Comparison of ENCODE assay signal across 16 cellular contexts in genomic region chr6:137765044-137765443, GRCh38.
DNase-seq lines count a peak whose midpoint lies in the region; ATAC-seq, FAIRE-seq and TF ChIP-seq lines count a peak whose summit lies in the region.
"Had no signal": no experiment of that assay in that cellular context is flagged by ENCODE, and none has a peak within 500 bp of the region (broad histone marks: within the 10 kb centered on the region; RNA-seq: fewer than 3 reads in every experiment).

No MANE protein-coding gene starts in this region.

- H2AFZ ChIP-seq in IMR-90 (replicated peaks; ENCODE audit: low read length, poor library complexity) (no peak overlapping the region), astrocyte (ENCODE audit: low read depth, low read length) (no peak overlapping the region), smooth muscle cell (ENCODE audit: low read depth) (no peak overlapping the region)

- H4K91ac ChIP-seq in IMR-90 (ENCODE audit: insufficient read depth, low read depth, low read length) = peak overlapping the region; percentile 22; the same call in 1 of the 2 replicates

- H3K4ac ChIP-seq in IMR-90 (ENCODE audit: low read depth, low read length) = peak overlapping the region; percentile 30; the same call in 1 of the 2 replicates

- H2BK15ac ChIP-seq in IMR-90 (ENCODE audit: low read depth, low read length) = peak overlapping the region; percentile 94; the same call in 2 of the 3 replicates

- peaks cover 6% of the 10 kb centered on the region for H3K9me3 Mint-ChIP-seq in astrocyte (ENCODE audit: unreplicated experiment)
- H3K9me3 Mint-ChIP-seq: CD4-positive, alpha-beta memory T cell had no signal

- CTCF ChIA-PET in IMR-90 (lab: Yijun Ruan, JAX) = no interaction called here

- FAIRE-seq in astrocyte (lab: Jason Lieb, UNC) (no peak), GM19239 (lab: Jason Lieb, UNC) (no peak)
- FAIRE-seq: H54 had no signal

- ATAC-seq in IMR-90 (ENCODE audit: low read depth) (no peak), GM19023 (IDR thresholded peaks at IDR 0.05; ENCODE audit: unreplicated experiment) (no peak)
- ATAC-seq: Panc1 had no signal

- intact Hi-C loops in IMR-90 (cut with micrococcal nuclease) (loop anchor here (5.0 kb wide), 1 partner anchor 33 kb away; no protein-coding TSS in a partner anchor), cardiac septum (cut with DNase I) (no loop called here)

- H4K5ac ChIP-seq in IMR-90 (ENCODE audit: low read depth, low read length) = peak overlapping the region; percentile 9; the same call in 1 of the 2 replicates

- WGBS in IMR-90 (ENCODE audit: extremely low coverage in 2 of 2, insufficient read length in 1 of 2), 2 experiments = no CpG with 5 or more reads among the region's 2 CpGs
- 100% methylated on average over 2 of the region's 2 CpGs for WGBS in smooth muscle cell (ENCODE audit: low lambda C conversion rate)

- no peak overlapping the region for H2AK9ac ChIP-seq in IMR-90 (replicated peaks; ENCODE audit: low read depth, low read length, poor library complexity)

- no peaks in the 10 kb centered on the region for H3K36me3 ChIP-seq in IMR-90 (ENCODE audit: control insufficient read depth, insufficient read depth, low read length)
- no peaks in the 10 kb centered on the region for H3K36me3 ChIP-seq in astrocyte (ENCODE audit: insufficient read depth, low read length)
- no peaks in the 10 kb centered on the region for H3K36me3 ChIP-seq in smooth muscle cell (ENCODE audit: low read depth)
- H3K36me3 ChIP-seq: BE2C had no signal

- H3K9ac ChIP-seq in IMR-90 (ENCODE audit: low read depth, low read length) = no peak overlapping the region
- no peak overlapping the region for H3K9ac ChIP-seq in astrocyte (ENCODE audit: low read length)
- no peak overlapping the region for H3K9ac ChIP-seq in smooth muscle cell (ENCODE audit: low read depth)

- H3K27me3 ChIP-seq in IMR-90 (ENCODE audit: control insufficient read depth, insufficient read depth, low read length) = no peaks in the 10 kb centered on the region
- H3K27me3 ChIP-seq in astrocyte (ENCODE audit: insufficient read depth, low read length) = no peaks in the 10 kb centered on the region
- no peaks in the 10 kb centered on the region for H3K27me3 ChIP-seq in smooth muscle cell (ENCODE audit: low read depth)
- H3K27me3 ChIP-seq: BE2C had no signal

- H3K4me3 Mint-ChIP-seq in astrocyte (ENCODE audit: unreplicated experiment) = no peak overlapping the region
- H3K4me3 Mint-ChIP-seq: CD4-positive, alpha-beta memory T cell had no signal

- no peak overlapping the region for H3K4me3 ChIP-seq in IMR-90 (ENCODE audit: insufficient read depth, low read depth, low read length)
- no peak overlapping the region for H3K4me3 ChIP-seq in astrocyte (ENCODE audit: insufficient read depth, low read depth, low read length)
- H3K4me3 ChIP-seq in fibroblast of mammary gland (ENCODE audit: control insufficient read depth, low read depth, low read length) = no peak overlapping the region
- no peak overlapping the region for H3K4me3 ChIP-seq in smooth muscle cell

- POLR2A ChIA-PET in IMR-90 (lab: Charles Lee; ENCODE audit: unreplicated experiment) = no interaction called here

- peak overlapping the region; percentile 54 for H3K14ac ChIP-seq in IMR-90 (replicated peaks; ENCODE audit: low read depth, low read length)

- H3K9me1 ChIP-seq in IMR-90 (ENCODE audit: insufficient read depth, low read length) = no peaks in the 10 kb centered on the region; the same call in 1 of the 2 replicates

- in situ Hi-C loops in IMR-90 (cut with MboI; ENCODE audit: low sequenced_read_pairs) = no loop called here

- H4K8ac ChIP-seq in IMR-90 (ENCODE audit: low read depth in 2 of 2, low read length in 2 of 2) = peak overlapping the region; percentile 20 to 30; a peak in 1 of 4 replicates

- no peak for TF ChIP-seq POLR2A in IMR-90 (IDR thresholded peaks at IDR 0.05; ENCODE audit: low read depth, low read length)

- peaks cover 8% of the 10 kb centered on the region for H3F3A ChIP-seq in smooth muscle cell (ENCODE audit: low read depth)

- H3K4me1 ChIP-seq in IMR-90 (ENCODE audit: control insufficient read depth, insufficient read depth, low read length) (peaks cover 17% of the 10 kb centered on the region), astrocyte (ENCODE audit: insufficient read depth, low read length) (peaks cover 27% of the 10 kb centered on the region), smooth muscle cell (ENCODE audit: low read depth) (peaks cover 2% of the 10 kb centered on the region)
- H3K4me1 ChIP-seq: BE2C had no signal

- H4K20me1 ChIP-seq in IMR-90 (ENCODE audit: insufficient read depth, low read length) = no peaks in the 10 kb centered on the region
- no peaks in the 10 kb centered on the region for H4K20me1 ChIP-seq in astrocyte (ENCODE audit: insufficient read depth, low read length)
- H4K20me1 ChIP-seq in smooth muscle cell (ENCODE audit: low read depth) = no peaks in the 10 kb centered on the region

- no peaks in the 10 kb centered on the region for H3K79me1 ChIP-seq in IMR-90 (ENCODE audit: low read depth in 1 of 2, low read length in 2 of 2)

- H3K27ac Mint-ChIP-seq in astrocyte (ENCODE audit: unreplicated experiment) = no peak overlapping the region

- H3K27ac ChIP-seq in IMR-90 (ENCODE audit: insufficient read depth, low read length) (no peak overlapping the region), astrocyte (ENCODE audit: low read depth, low read length) (peak overlapping the region; percentile 57), smooth muscle cell (ENCODE audit: low read depth) (no peak overlapping the region)

- peak overlapping the region; percentile 51; the same call in 1 of the 2 replicates for H2BK120ac ChIP-seq in IMR-90 (ENCODE audit: low read depth, low read length)

- 0 out of 2 replicates have a peak overlapping the region, but pooled peaks have one; percentile 16 for H3K23ac ChIP-seq in IMR-90 (ENCODE audit: low read depth, low read length)

- H3K79me2 ChIP-seq in astrocyte (ENCODE audit: insufficient read depth, low read length) (no peaks in the 10 kb centered on the region), smooth muscle cell (ENCODE audit: low read depth) (no peaks in the 10 kb centered on the region)

- H3K9me3 ChIP-seq in IMR-90 (ENCODE audit: control insufficient read depth, insufficient read depth, low read length) = no peaks in the 10 kb centered on the region
- H3K9me3 ChIP-seq in astrocyte (ENCODE audit: insufficient read depth, low read depth, low read length) = no peaks in the 10 kb centered on the region
- no peaks in the 10 kb centered on the region for H3K9me3 ChIP-seq in smooth muscle cell (replicated peaks; ENCODE audit: low read depth)
- H3K9me3 ChIP-seq: BE2C had no signal

- peaks cover 4% of the 10 kb centered on the region for H3K36me3 Mint-ChIP-seq in astrocyte (ENCODE audit: low read depth, unreplicated experiment)
- H3K36me3 Mint-ChIP-seq: CD4-positive, alpha-beta memory T cell had no signal

- H2BK20ac ChIP-seq in IMR-90 (ENCODE audit: low read depth, low read length) = peak overlapping the region; percentile 57; the same call in 1 of the 2 replicates

- no peak overlapping the region for H3K4me2 ChIP-seq in IMR-90 (ENCODE audit: low read depth, low read length)
- peak overlapping the region; percentile 39 for H3K4me2 ChIP-seq in astrocyte (ENCODE audit: low read length)
- H3K4me2 ChIP-seq in smooth muscle cell = peak overlapping the region; percentile 37

- no peak overlapping the region for H2AK5ac ChIP-seq in IMR-90 (ENCODE audit: low read depth, low read length)

- peaks cover 24% of the 10 kb centered on the region for H3K4me1 Mint-ChIP-seq in astrocyte (ENCODE audit: low read depth, unreplicated experiment)

- peak overlapping the region; percentile 34; the same call in 1 of the 2 replicates for H3K56ac ChIP-seq in IMR-90 (ENCODE audit: extremely low read depth, insufficient read depth, low read length)

- dilution Hi-C loops in IMR-90 (cut with HindIII; ENCODE audit: low sequenced_read_pairs, unreplicated experiment) = no loop called here

- BruUV-seq in IMR-90 (replicated peaks; lab: Mats Ljungman, UMichigan) = no TSS peak

- DNase-seq in IMR-90 = no peak
- peak; percentile 8 for DNase-seq in astrocyte (ENCODE audit: low read depth)
- peak; percentile 27 for DNase-seq in fibroblast of mammary gland (ENCODE audit: low read depth)
- no peak for DNase-seq in smooth muscle cell (lab: John Stamatoyannopoulos, UW; ENCODE audit: unreplicated experiment)
- DNase-seq in GM19239 (ENCODE audit: insufficient read length, low spot score) = no peak
- no peak for DNase-seq in cardiac septum (ENCODE audit: low spot score)
- DNase-seq: BE2C; CD4-positive, alpha-beta memory T cell; Karpas-422; NCI-H1417; NCI-H2081; NCI-H524 treated with DMSO at 0.1 percent for 48 hours; SHP77 treated with DMSO at 0.1 percent for 48 hours had no signal

- H2BK5ac ChIP-seq in IMR-90 (ENCODE audit: low read depth, low read length, poor library complexity, severe bottlenecking) = peak overlapping the region; percentile 46

- no peak for TF ChIP-seq CTCF in IMR-90 (conservative IDR thresholded peaks at IDR 0.05; ENCODE audit: low read depth, low read length)
- TF ChIP-seq CTCF in astrocyte (IDR thresholded peaks at IDR 0.05; ENCODE audit: insufficient read depth, low read depth, low read length) = no peak
- TF ChIP-seq CTCF in fibroblast of mammary gland (conservative IDR thresholded peaks at IDR 0.05; ENCODE audit: control insufficient read depth, insufficient read depth, low read depth, low read length) = no peak
- no peak for TF ChIP-seq CTCF in smooth muscle cell (IDR thresholded peaks at IDR 0.05; ENCODE audit: borderline replicate concordance, insufficient read depth, poor library complexity, severe bottlenecking)

- H3K18ac ChIP-seq in IMR-90 (ENCODE audit: low read depth, low read length) = peak overlapping the region; percentile 24; the same call in 1 of the 2 replicates

- H3K27me3 Mint-ChIP-seq in astrocyte (ENCODE audit: low read depth, unreplicated experiment) = no peaks in the 10 kb centered on the region
- H3K27me3 Mint-ChIP-seq: CD4-positive, alpha-beta memory T cell had no signal

- TF ChIP-seq RAD21 in IMR-90 (IDR thresholded peaks at IDR 0.05; ENCODE audit: low read length) = no peak

TF ChIP-seq in IMR-90, 13 proteins besides CTCF, POLR2A, EP300 and RAD21 (continues in another document):
- TF ChIP-seq RFX5 (IDR thresholded peaks at IDR 0.05; ENCODE audit: low read depth, low read length) = no peak
- TF ChIP-seq BHLHE40 (IDR thresholded peaks at IDR 0.05; ENCODE audit: low read depth, low read length) = no peak
- no peak for TF ChIP-seq MAZ (IDR thresholded peaks at IDR 0.05; ENCODE audit: borderline replicate concordance, low read depth, low read length)
- TF ChIP-seq NFE2L2 (IDR thresholded peaks at IDR 0.05; ENCODE audit: low read depth, low read length) = no peak
- no peak for TF ChIP-seq MXI1 (IDR thresholded peaks at IDR 0.05; ENCODE audit: borderline replicate concordance, low read depth, low read length)
- no peak for TF ChIP-seq SMC3 (IDR thresholded peaks at IDR 0.05; ENCODE audit: low read depth, low read length)
- TF ChIP-seq FOS (IDR thresholded peaks at IDR 0.05; ENCODE audit: low read depth, low read length) = no peak

Comparison
In these comparisons a context has a peak if more than half of its experiments do, and no peak if none do; other contexts are left out.
1. DNase-seq: peak in astrocyte (single experiment) and fibroblast of mammary gland (single experiment); none in IMR-90 (single experiment), smooth muscle cell (single experiment), GM19239 (single experiment) and cardiac septum (single experiment).